Comparison of ENCODE assay signal across 8 cellular contexts in genomic region chr19:4123615-4124568, GRCh38. TPM values are rescaled to one million over a fixed set of nuclear protein-coding genes. Genes with fewer than 3 reads are reported as not detected.
DNase-seq lines count a peak whose midpoint lies in the region; ATAC-seq and TF ChIP-seq lines count a peak whose summit lies in the region.

TSS of gene MAP2K2 (minus strand) at chr19:4124122. CDS start at chr19:4123875, 247 bp downstream.

- H3K27ac Mint-ChIP-seq in T-helper 2 cell treated with Interferon-gamma antibody and Interleukin-4, amounts not matched to agents 5 μg/mL and 100 μg/mL, for 36 hours, result peak within 1 kb of the TSS; percentile 94

- H3K27me3 ChIP-seq in ascending aorta, result no peaks in the 10 kb centered on the region
- no peaks in the 10 kb centered on the region for H3K27me3 ChIP-seq in right cardiac atrium (ENCODE audit: control insufficient read depth, insufficient read depth)
- no peaks in the 10 kb centered on the region for H3K27me3 ChIP-seq in uterus

- H3K9me3 ChIP-seq in ascending aorta (no peaks in the 10 kb centered on the region), right cardiac atrium (ENCODE audit: control insufficient read depth, low read length) (no peaks in the 10 kb centered on the region), uterus (no peaks in the 10 kb centered on the region)

- H3K27ac ChIP-seq in ascending aorta (peak within 1 kb of the TSS; percentile 52 to 63), right cardiac atrium (ENCODE audit: low read length) (peak within 1 kb of the TSS; percentile 31), uterus (peak within 1 kb of the TSS; percentile 81 to 85)

- H3K9me3 Mint-ChIP-seq in T-helper 2 cell treated with Interferon-gamma antibody and Interleukin-4, amounts not matched to agents 5 μg/mL and 100 μg/mL, for 36 hours, result no peaks in the 10 kb centered on the region

- peaks cover 20% of the 10 kb centered on the region for H3K4me1 Mint-ChIP-seq in T-helper 2 cell treated with Interferon-gamma antibody and Interleukin-4, amounts not matched to agents 5 μg/mL and 100 μg/mL, for 36 hours (ENCODE audit: low read depth)

- peak; percentile 38 to 81 for TF ChIP-seq POLR2A in uterus (IDR thresholded peaks at IDR 0.05)

- H3K36me3 Mint-ChIP-seq in T-helper 2 cell treated with Interferon-gamma antibody and Interleukin-4, amounts not matched to agents 5 μg/mL and 100 μg/mL, for 36 hours (ENCODE audit: low read depth), result peaks cover 5% of the 10 kb centered on the region

- WGBS in right cardiac atrium, result under 1% methylated on average over 102 of the region's 102 CpGs

- peak within 1 kb of the TSS; percentile 85 to 99 for H3K4me3 ChIP-seq in ascending aorta
- peak within 1 kb of the TSS; percentile 90 for H3K4me3 ChIP-seq in right cardiac atrium (ENCODE audit: low read length)
- peak within 1 kb of the TSS; percentile 76 to 98 for H3K4me3 ChIP-seq in uterus

- H3K4me3 Mint-ChIP-seq in T-helper 2 cell treated with Interferon-gamma antibody and Interleukin-4, amounts not matched to agents 5 μg/mL and 100 μg/mL, for 36 hours, result peak within 1 kb of the TSS; percentile 98

- H3K4me1 ChIP-seq in ascending aorta, result peaks cover 12 to 16% of the 10 kb centered on the region in 2 donors
- H3K4me1 ChIP-seq in right cardiac atrium (ENCODE audit: control insufficient read depth, insufficient read depth, low read length), result peaks cover 9% of the 10 kb centered on the region
- peaks cover 0 to 9% of the 10 kb centered on the region in 2 donors for H3K4me1 ChIP-seq in uterus

- peak; percentile 84 for ATAC-seq in HG02840 (IDR thresholded peaks at IDR 0.05; ENCODE audit: low FRiP score, unreplicated experiment)
- ATAC-seq in right cardiac atrium, result peak; percentile 97

- TF ChIP-seq CTCF in GM12874 (IDR thresholded peaks at IDR 0.05; ENCODE audit: insufficient read depth, low read depth, low read length) (0 out of 2 replicates have a peak, but pooled peaks have one; percentile 8), ascending aorta (IDR thresholded peaks at IDR 0.05) (peak in 1 of 3 experiments; percentile 19), uterus (IDR thresholded peaks at IDR 0.05) (no peak)

- intact Hi-C loops in ascending aorta (cut with DNase I) (loop anchor here (1.0 to 5.0 kb wide), 3 partner anchors 57 to 361 kb away; partner anchors contain the start of genes EEF2 and ZBTB7A), right cardiac atrium (cut with DNase I) (loop anchor here in 1 of 4 donors (10.0 kb wide), 1 partner anchor 139 kb away; the partner anchor contains the start of gene EEF2), uterus (cut with DNase I; ENCODE audit: low total_unique reads) (loop anchor here (10.0 kb wide), 1 partner anchor 49 kb away; no protein-coding TSS in a partner anchor)

- H3K36me3 ChIP-seq in ascending aorta (peaks cover 0 to 7% of the 10 kb centered on the region in 2 donors), uterus (no peaks in the 10 kb centered on the region)

- DNase-seq in NCI-H187 treated with DMSO at 0.1 percent for 48 hours (lab: John Stamatoyannopoulos, UW) (peak; percentile 68), ascending aorta (ENCODE audit: low spot score in 2 of 2) (peak; percentile 59 to 95), right cardiac atrium (peak; percentile 96 to 99 (median 98)), putamen (ENCODE audit: low spot score) (peak; percentile 94), uterus (peak; percentile 94 to 96)
- DNase-seq in T-helper 2 cell treated with Interferon-gamma antibody and Interleukin-4, amounts not matched to agents 5 μg/mL and 100 μg/mL, for 36 hours (ENCODE audit: low spot score), result peak; percentile 92

- H3K27me3 Mint-ChIP-seq in T-helper 2 cell treated with Interferon-gamma antibody and Interleukin-4, amounts not matched to agents 5 μg/mL and 100 μg/mL, for 36 hours (ENCODE audit: low read depth), result no peaks in the 10 kb centered on the region

RNA-seq across cellular contexts. Expression of gene MAP2K2, which starts in this region (rescaled TPM):
- total RNA-seq in ascending aorta, result 155 TPM
- total RNA-seq in right cardiac atrium, result 100 to 1,000 TPM; 113 to 134 (median 121) TPM
- 151 TPM for polyA plus RNA-seq in right cardiac atrium
- total RNA-seq in uterus, result 100 to 1,000 TPM in 1 of 4 donors, 10 to 100 TPM in 2, 1 to 10 TPM in 1; 7.4 to 105 (median 82.4) TPM

Comparison
In these comparisons a context has a peak if more than half of its experiments do, and no peak if none do; other contexts are left out.
1. Peak in every context shown above with its lines: DNase-seq, ATAC-seq, H3K4me3 ChIP-seq and H3K27ac ChIP-seq.
2. H3K27ac ChIP-seq: peak in every context shown above with its lines; median percentile 83 in uterus; 58 in ascending aorta; 31 in right cardiac atrium.